Comparison of ENCODE assay signal across 9 cellular contexts in the genomic region with DNA sequence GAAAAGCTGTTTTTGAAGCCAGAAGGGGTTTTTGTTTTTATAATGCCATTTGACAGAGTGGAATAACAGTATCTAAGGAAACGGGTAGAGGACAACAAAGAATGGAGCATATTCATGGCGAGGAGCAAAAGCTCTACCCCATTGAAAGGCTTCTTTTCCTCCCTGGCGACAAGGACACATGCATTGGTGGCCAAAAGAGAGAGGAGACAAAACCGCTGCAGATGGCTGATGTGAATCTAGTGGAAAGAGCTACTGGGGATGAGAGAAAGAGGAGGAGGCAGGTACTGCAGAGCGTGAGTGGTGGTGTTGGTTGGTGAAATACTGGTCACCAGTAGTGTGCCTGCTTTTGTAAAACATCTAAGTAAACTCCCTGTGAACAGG. TPM values are rescaled to one million over a fixed set of nuclear protein-coding genes. Genes with fewer than 3 reads are reported as not detected.
DNase-seq lines count a peak whose midpoint lies in the region; ATAC-seq, FAIRE-seq and TF ChIP-seq lines count a peak whose summit lies in the region.
"Had no signal": no experiment of that assay in that cellular context is flagged by ENCODE, and none has a peak within 500 bp of the region (broad histone marks: within the 10 kb centered on the region; RNA-seq: fewer than 3 reads in every experiment).

No MANE protein-coding gene starts in this region.

- peak; percentile 8 for ATAC-seq in HG02763 (IDR thresholded peaks at IDR 0.05; ENCODE audit: unreplicated experiment)

- H3K4me1 ChIP-seq in mesenchymal stem cell (ENCODE audit: control insufficient read depth, insufficient read depth, low read depth, low read length), result peaks cover 10% of the 10 kb centered on the region
- H3K4me1 ChIP-seq in urinary bladder (ENCODE audit: insufficient read depth), result no peaks in the 10 kb centered on the region

- peak in 2 of 56 donors; percentile 16 to 18 for TF ChIP-seq CTCF in dorsolateral prefrontal cortex (IDR thresholded peaks at IDR 0.05 in 54 of 56, conservative IDR thresholded peaks at IDR 0.05 in 2 of 56; ENCODE audit: low read depth in 1 of 56, partially characterized antibody in 56 of 56)

- H2BK12ac ChIP-seq in mesenchymal stem cell (ENCODE audit: low read length in 2 of 2), result no peak overlapping the region

- H3K14ac ChIP-seq in mesenchymal stem cell (ENCODE audit: low read length in 2 of 2), result peak overlapping the region in 1 of 2 experiments; percentile 65

- H3K9ac ChIP-seq in mesenchymal stem cell (ENCODE audit: low read length), result peak overlapping the region; percentile 93

- whole genome bisulfite sequencing in mesenchymal stem cell, result 7% methylated on average over 5 of the region's 5 CpGs
- 16% methylated on average over 5 of the region's 5 CpGs for WGBS in urinary bladder

- H2AK5ac ChIP-seq in mesenchymal stem cell (ENCODE audit: low read length, severe bottlenecking), result no peak overlapping the region

- H3K27me3 ChIP-seq in dorsolateral prefrontal cortex, result no peaks in the 10 kb centered on the region
- H3K27me3 ChIP-seq in mesenchymal stem cell (ENCODE audit: control insufficient read depth in 1 of 2, insufficient read depth in 1 of 2, low read length in 2 of 2), result no peaks in the 10 kb centered on the region

- intact Hi-C loops in dorsolateral prefrontal cortex (cut with DNase I), result loop anchor here (5.0 to 10.0 kb wide), 2 partner anchors 186 to 187 kb away; a partner anchor contains a TSS

- H3K23ac ChIP-seq in mesenchymal stem cell (ENCODE audit: low read length in 2 of 2), result peak overlapping the region in 1 of 2 experiments; percentile 93

- H4K91ac ChIP-seq in mesenchymal stem cell (ENCODE audit: low read length), result no peak overlapping the region

- H3K4me2 ChIP-seq in mesenchymal stem cell (ENCODE audit: low read length, poor library complexity, severe bottlenecking), result peak overlapping the region; percentile 87

- peak overlapping the region in 1 of 2 experiments; percentile 67 for H3K4ac ChIP-seq in mesenchymal stem cell (ENCODE audit: low read depth in 1 of 2, low read length in 2 of 2)

- H2BK15ac ChIP-seq in mesenchymal stem cell (ENCODE audit: low read depth, poor library complexity, severe bottlenecking), result no peak overlapping the region

- peak; percentile 20 to 68 (median 56) for DNase-seq in NCI-H1417 (lab: John Stamatoyannopoulos, UW)
- no peak for DNase-seq in NCI-H1417 treated with DMSO at 0.1 percent for 48 hours (lab: John Stamatoyannopoulos, UW)
- DNase-seq in RKO (ENCODE audit: low spot score), result peak; percentile 60
- peak in 4 of 10 donors; percentile 16 to 50 (median 42) for DNase-seq in dorsolateral prefrontal cortex
- DNase-seq in mesenchymal stem cell, result peak; percentile 46
- no peak for DNase-seq in RCC 7860 (ENCODE audit: low spot score)

- H3K79me1 ChIP-seq in mesenchymal stem cell (replicated peaks; ENCODE audit: low read length, poor library complexity, severe bottlenecking), result peaks cover 26% of the 10 kb centered on the region

- H4K8ac ChIP-seq in mesenchymal stem cell (ENCODE audit: low read length), result no peak overlapping the region

- FAIRE-seq in RCC 7860 (lab: Jason Lieb, UNC), result no peak

- peak overlapping the region; percentile 50 to 95 (median 75) for H3K4me3 ChIP-seq in dorsolateral prefrontal cortex
- peak overlapping the region; percentile 90 to 92 for H3K4me3 ChIP-seq in mesenchymal stem cell (ENCODE audit: insufficient read depth in 1 of 2, low read depth in 1 of 2, low read length in 2 of 2)
- peak overlapping the region; percentile 56 for H3K4me3 ChIP-seq in urinary bladder (ENCODE audit: low read depth, low read length)

- peak overlapping the region; percentile 55 for H2AFZ ChIP-seq in mesenchymal stem cell (ENCODE audit: low read depth, low read length)

- H3K36me3 ChIP-seq in mesenchymal stem cell (ENCODE audit: control insufficient read depth in 1 of 2, insufficient read depth in 2 of 2, low read depth in 1 of 2, low read length in 2 of 2), result no peaks in the 10 kb centered on the region
- no peaks in the 10 kb centered on the region for H3K36me3 ChIP-seq in urinary bladder (ENCODE audit: insufficient read depth)

- no peak overlapping the region for H2BK120ac ChIP-seq in mesenchymal stem cell (ENCODE audit: low read depth, low read length)

- H3K18ac ChIP-seq in mesenchymal stem cell (ENCODE audit: low read depth in 1 of 2, low read length in 2 of 2), result peak overlapping the region; percentile 48 to 80

- no peak overlapping the region for H2BK5ac ChIP-seq in mesenchymal stem cell (ENCODE audit: low read depth, low read length, poor library complexity, severe bottlenecking)

- H3K27ac ChIP-seq in dorsolateral prefrontal cortex, result peak overlapping the region; percentile 53 to 97 (median 90)
- H3K27ac ChIP-seq in mesenchymal stem cell (ENCODE audit: low read length, poor library complexity, severe bottlenecking), result no peak overlapping the region
- H3K27ac ChIP-seq in urinary bladder (ENCODE audit: low read depth), result no peak overlapping the region
- H3K27ac ChIP-seq: C4-2B had no signal

- no peaks in the 10 kb centered on the region for H3K9me3 ChIP-seq in mesenchymal stem cell (ENCODE audit: control insufficient read depth, low read length)

RNA-seq across cellular contexts. Expression of a gene that starts 0.5 kb away (rescaled TPM):
- total RNA-seq in dorsolateral prefrontal cortex, result 100 to 1,000 TPM; 149 to 320 (median 208) TPM
- 14.8 TPM for polyA plus RNA-seq in mesenchymal stem cell (2013, experiment 1 of 2)
- 14.9 TPM for polyA plus RNA-seq in mesenchymal stem cell (2013, experiment 2 of 2)
- 90.1 TPM for total RNA-seq in urinary bladder
- 15.1 TPM for polyA plus RNA-seq in urinary bladder

Comparison
In these comparisons a context has a peak if more than half of its experiments do, and no peak if none do; other contexts are left out.
1. DNase-seq: peak in NCI-H1417 (3 of 3), RKO (single experiment) and mesenchymal stem cell (single experiment); none in NCI-H1417 treated with DMSO at 0.1 percent for 48 hours (single experiment) and RCC 7860 (single experiment).
2. H3K27ac ChIP-seq: peak in dorsolateral prefrontal cortex (59 of 59); none in mesenchymal stem cell (single experiment) and urinary bladder (single experiment).
3. Peak in every context shown above with its lines, with median percentiles within 50 percentile points of each other: H3K4me3 ChIP-seq.